Comparison of ENCODE assay signal across 2 cellular contexts in genomic region chr2:37148325-37148724, GRCh38.
TF ChIP-seq lines count a peak whose summit lies in the region.

No MANE protein-coding gene starts in this region.

TF ChIP-seq in liver, 16 proteins besides CTCF, POLR2A, EP300 and RAD21:
- TF ChIP-seq YY1 (IDR thresholded peaks at IDR 0.05) (no peak), HNF4A (conservative IDR thresholded peaks at IDR 0.05) (peak; percentile 42 to 52), RXRA (IDR thresholded peaks at IDR 0.05) (peak; percentile 38 to 54), MAX (IDR thresholded peaks at IDR 0.05) (peak; percentile 27), NR2F2 (IDR thresholded peaks at IDR 0.05) (no peak), JUND (IDR thresholded peaks at IDR 0.05) (peak in 1 of 2 donors; percentile 19), GABPA (IDR thresholded peaks at IDR 0.05 in 1 of 2, conservative IDR thresholded peaks at IDR 0.05 in 1 of 2) (peak; percentile 13 to 34), FOXA1 (IDR thresholded peaks at IDR 0.05) (no peak), TAF1 (conservative IDR thresholded peaks at IDR 0.05) (no peak), EGR1 (IDR thresholded peaks at IDR 0.05; ENCODE audit: low read depth in 2 of 2) (no peak), SP1 (IDR thresholded peaks at IDR 0.05) (peak; percentile 71), FOXA2 (IDR thresholded peaks at IDR 0.05) (peak; percentile 72), ZBTB33 (IDR thresholded peaks at IDR 0.05) (peak; percentile 21)

TF ChIP-seq in HepG2, 621 proteins besides CTCF, POLR2A, EP300 and RAD21:
- TF ChIP-seq ZNF446 (CRISPR knock-in tag; IDR thresholded peaks at IDR 0.05) (no peak), FIP1L1 (IDR thresholded peaks at IDR 0.05; ENCODE audit: borderline replicate concordance, insufficient read depth, low read depth, low read length) (no peak), SIN3A (IDR thresholded peaks at IDR 0.05; ENCODE audit: borderline replicate concordance, low read depth, low read length) (no peak), ZNF274 (CRISPR knock-in tag; IDR thresholded peaks at IDR 0.05) (no peak), PPARG (CRISPR knock-in tag; conservative IDR thresholded peaks at IDR 0.05) (no peak), NFAT5 (CRISPR knock-in tag; IDR thresholded peaks at IDR 0.05) (no peak), ZBTB21 (CRISPR knock-in tag; IDR thresholded peaks at IDR 0.05) (no peak), NPAS2 (CRISPR knock-in tag; IDR thresholded peaks at IDR 0.05; ENCODE audit: borderline replicate concordance) (no peak), YY1 (IDR thresholded peaks at IDR 0.05; ENCODE audit: insufficient read depth, insufficient replicate concordance, low read depth, low read length) (no peak), SALL1 (CRISPR knock-in tag; IDR thresholded peaks at IDR 0.05) (no peak), ZNF597 (CRISPR knock-in tag; IDR thresholded peaks at IDR 0.05) (no peak)
